Comparison of ENCODE assay signal across 1 cellular context in genomic region chr1:85201340-85202091, GRCh38.
TF ChIP-seq lines count a peak whose summit lies in the region.

No MANE protein-coding gene starts in this region.

TF ChIP-seq in HepG2, 621 proteins besides CTCF, POLR2A, EP300 and RAD21 (continued from another document and continues in another):
- TF ChIP-seq ZBTB43 (CRISPR knock-in tag; conservative IDR thresholded peaks at IDR 0.05) = no peak
- no peak for TF ChIP-seq TCF12 (IDR thresholded peaks at IDR 0.05)
- no peak for TF ChIP-seq TCF12 (CRISPR knock-in tag; IDR thresholded peaks at IDR 0.05)
- no peak for TF ChIP-seq ZZZ3 (CRISPR knock-in tag; IDR thresholded peaks at IDR 0.05; ENCODE audit: borderline replicate concordance)
- TF ChIP-seq JUN (CRISPR knock-in tag; IDR thresholded peaks at IDR 0.05) = no peak
- no peak for TF ChIP-seq CBX1 (IDR thresholded peaks at IDR 0.05; ENCODE audit: low read depth)
- 0 out of 2 replicates have a peak, but pooled peaks have one; percentile 31 for TF ChIP-seq HDAC2 (CRISPR knock-in tag; IDR thresholded peaks at IDR 0.05)
- peak in 1 of 2 experiments; percentile 62; a peak in 1 of 4 replicates for TF ChIP-seq HMGXB4 (CRISPR knock-in tag; IDR thresholded peaks at IDR 0.05; ENCODE audit: borderline replicate concordance in 1 of 2, low read depth in 1 of 2)
- no peak for TF ChIP-seq SP2 (CRISPR knock-in tag; IDR thresholded peaks at IDR 0.05)
- no peak for TF ChIP-seq NKX3-1 (CRISPR knock-in tag; IDR thresholded peaks at IDR 0.05)
- no peak for TF ChIP-seq YEATS2 (CRISPR knock-in tag; IDR thresholded peaks at IDR 0.05; ENCODE audit: borderline replicate concordance)
- peak; percentile 51 for TF ChIP-seq HOXA3 (CRISPR knock-in tag; IDR thresholded peaks at IDR 0.05)
- no peak for TF ChIP-seq FOXJ3 (CRISPR knock-in tag; IDR thresholded peaks at IDR 0.05; ENCODE audit: borderline replicate concordance)
- 0 out of 2 replicates have a peak, but pooled peaks have one; percentile 8 for TF ChIP-seq ARID5B (CRISPR knock-in tag; IDR thresholded peaks at IDR 0.05)
- no peak for TF ChIP-seq ZNF460 (CRISPR knock-in tag; IDR thresholded peaks at IDR 0.05; ENCODE audit: borderline replicate concordance)
- peak; percentile 18 for TF ChIP-seq MAX (IDR thresholded peaks at IDR 0.05)
- no peak for TF ChIP-seq MYNN (CRISPR knock-in tag; IDR thresholded peaks at IDR 0.05; ENCODE audit: low read depth)
- TF ChIP-seq CBFB (CRISPR knock-in tag; IDR thresholded peaks at IDR 0.05) = no peak
- peak; percentile 36; the same call in 1 of the 2 replicates for TF ChIP-seq ARNT2 (CRISPR knock-in tag; IDR thresholded peaks at IDR 0.05; ENCODE audit: low read depth)
- TF ChIP-seq PHB2 (IDR thresholded peaks at IDR 0.05; ENCODE audit: partially characterized antibody) = no peak
- 0 out of 2 replicates have a peak, but pooled peaks have one; percentile 24 for TF ChIP-seq ZNF280B (CRISPR knock-in tag; IDR thresholded peaks at IDR 0.05; ENCODE audit: borderline replicate concordance)
- TF ChIP-seq SAP130 (CRISPR knock-in tag; IDR thresholded peaks at IDR 0.05; ENCODE audit: low read depth) = peak; percentile 1
- no peak for TF ChIP-seq HIC2 (CRISPR knock-in tag; IDR thresholded peaks at IDR 0.05; ENCODE audit: low read depth)
- TF ChIP-seq PBX2 (CRISPR knock-in tag; IDR thresholded peaks at IDR 0.05) = no peak
- peak; percentile 26; the same call in 1 of the 2 replicates for TF ChIP-seq MYC (CRISPR knock-in tag; IDR thresholded peaks at IDR 0.05; ENCODE audit: borderline replicate concordance)
- TF ChIP-seq ARID4A (CRISPR knock-in tag; IDR thresholded peaks at IDR 0.05; ENCODE audit: borderline replicate concordance) = peak; percentile 80
- TF ChIP-seq ZNF281 (CRISPR knock-in tag; IDR thresholded peaks at IDR 0.05; ENCODE audit: borderline replicate concordance) = peak; percentile 92
- peak; percentile 41; the same call in 1 of the 2 replicates for TF ChIP-seq ZNF746 (CRISPR knock-in tag; IDR thresholded peaks at IDR 0.05)
- no peak for TF ChIP-seq ZBTB7A (CRISPR knock-in tag; IDR thresholded peaks at IDR 0.05)
- TF ChIP-seq ZBTB4 (CRISPR knock-in tag; IDR thresholded peaks at IDR 0.05; ENCODE audit: borderline replicate concordance) = no peak; the same call in 1 of the 2 replicates
- no peak for TF ChIP-seq CBX5 (CRISPR knock-in tag; IDR thresholded peaks at IDR 0.05; ENCODE audit: borderline replicate concordance)
- TF ChIP-seq SOX5 (CRISPR knock-in tag; IDR thresholded peaks at IDR 0.05; ENCODE audit: borderline replicate concordance) = no peak
